ENCODE assay signal across 9 cellular contexts in the genomic region with DNA sequence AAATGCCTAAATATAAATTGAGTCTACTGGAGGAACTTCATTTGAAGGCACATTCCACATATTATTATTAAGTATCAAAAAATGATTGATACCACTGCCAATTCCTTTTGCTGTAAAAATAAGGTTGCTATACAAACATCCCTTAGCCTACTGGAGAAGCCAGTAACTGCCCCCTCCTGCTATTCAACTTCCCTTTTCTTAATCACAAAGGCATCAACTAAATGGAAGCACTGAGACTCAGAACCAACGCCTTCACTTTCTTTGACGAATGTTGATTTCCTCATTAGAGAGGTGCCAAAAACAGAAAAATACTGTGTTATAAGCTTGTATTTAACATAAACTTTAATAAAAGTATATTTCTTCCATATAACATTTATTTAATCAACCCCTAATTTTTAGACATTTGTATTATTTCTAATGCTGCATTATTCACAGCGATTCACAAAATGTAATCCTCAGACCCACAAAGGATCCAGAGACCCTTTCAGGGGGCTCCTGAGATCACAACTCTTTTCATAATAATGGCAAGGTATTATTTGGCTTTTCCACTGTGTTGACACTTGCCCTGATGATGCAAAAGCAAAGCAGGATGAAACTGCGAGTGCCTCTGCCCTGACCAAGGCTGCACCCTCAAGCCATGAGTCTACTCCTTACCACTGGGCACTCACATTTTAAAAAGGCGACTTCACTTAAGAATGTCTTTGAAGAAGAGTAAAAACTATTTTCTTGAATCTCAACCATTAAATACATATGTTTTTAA. TPM values are rescaled to one million over a fixed set of nuclear protein-coding genes. Genes with fewer than 3 reads are reported as not detected.
A peak's percentile ranks its signal among the peaks of the same experiment; 100 is the strongest.
DNase-seq lines count a peak whose midpoint lies in the region; ATAC-seq, FAIRE-seq and TF ChIP-seq lines count a peak whose summit lies in the region.
"Had no signal": no experiment of that assay in that cellular context is flagged by ENCODE, and none has a peak within 500 bp of the region (broad histone marks: within the 10 kb centered on the region; RNA-seq: fewer than 3 reads in every experiment).

No MANE protein-coding gene starts in this region.

- H3K27me3 ChIP-seq in Loucy (ENCODE audit: insufficient read depth, low read length, poor library complexity, severe bottlenecking), result no peaks in the 10 kb centered on the region

- TF ChIP-seq CTCF in Loucy (conservative IDR thresholded peaks at IDR 0.05; ENCODE audit: low read length) (no peak), neural crest cell (conservative IDR thresholded peaks at IDR 0.05) (no peak), GM10266 (IDR thresholded peaks at IDR 0.05; ENCODE audit: control insufficient read depth, insufficient read depth, low read depth, missing control alignments) (no peak)

- peak; percentile 78 for FAIRE-seq in GM12892 (lab: Jason Lieb, UNC)

- peak overlapping the region; percentile 93 for H3K9ac ChIP-seq in Loucy (ENCODE audit: low read depth, low read length, poor library complexity, severe bottlenecking)

- ATAC-seq in activated naive CD8-positive, alpha-beta T cell treated with anti-CD3 and anti-CD28 coated beads, Interleukin-2, amount 50 U/mL, for 24 hours, result peak; percentile 53

- DNase-seq in GM12892 (ENCODE audit: insufficient read length), result no peak
- no peak for DNase-seq in activated naive CD8-positive, alpha-beta T cell treated with anti-CD3 and anti-CD28 coated beads, Interleukin-2, amount 50 U/mL, for 24 hours
- DNase-seq in neural crest cell (ENCODE audit: low read depth, low spot score), result no peak
- DNase-seq in NCI-H146 treated with DMSO at 0.1 percent for 48 hours (lab: John Stamatoyannopoulos, UW; ENCODE audit: unreplicated experiment), result no peak
- DNase-seq in GM10266 (ENCODE audit: extremely low spot score), result no peak
- DNase-seq in NCI-H1436 treated with DMSO at 0.1 percent for 48 hours (lab: John Stamatoyannopoulos, UW), result no peak
- DNase-seq in GM19240 (ENCODE audit: insufficient read length, low spot score), result no peak
- DNase-seq: NCI-H345 had no signal

- no peak for TF ChIP-seq POLR2A in GM12892 (IDR thresholded peaks at IDR 0.05; ENCODE audit: low read depth, low read length)

- H3K4me2 ChIP-seq in Loucy (ENCODE audit: low read depth, low read length, poor library complexity, severe bottlenecking), result peak overlapping the region; percentile 92

- no peaks in the 10 kb centered on the region for H3K9me2 ChIP-seq in Loucy (replicated peaks; ENCODE audit: low read depth, low read length)

- peaks cover 22% of the 10 kb centered on the region for H3K36me3 Mint-ChIP-seq in activated naive CD8-positive, alpha-beta T cell treated with anti-CD3 and anti-CD28 coated beads, Interleukin-2, amount 50 U/mL, for 24 hours (ENCODE audit: low read depth)
- no peaks in the 10 kb centered on the region for H3K36me3 Mint-ChIP-seq in neural crest cell (ENCODE audit: low read depth)

- H3K27me3 Mint-ChIP-seq in activated naive CD8-positive, alpha-beta T cell treated with anti-CD3 and anti-CD28 coated beads, Interleukin-2, amount 50 U/mL, for 24 hours, result no peaks in the 10 kb centered on the region
- H3K27me3 Mint-ChIP-seq in neural crest cell (ENCODE audit: low read depth), result no peaks in the 10 kb centered on the region

- H3K79me2 ChIP-seq in Loucy (ENCODE audit: insufficient read depth, low read length), result peaks cover 94% of the 10 kb centered on the region

- peaks cover 58% of the 10 kb centered on the region for H4K20me1 ChIP-seq in Loucy (ENCODE audit: insufficient read depth, low read length, poor library complexity, severe bottlenecking)

- H3K4me1 Mint-ChIP-seq in activated naive CD8-positive, alpha-beta T cell treated with anti-CD3 and anti-CD28 coated beads, Interleukin-2, amount 50 U/mL, for 24 hours, result peaks cover 82% of the 10 kb centered on the region
- H3K4me1 Mint-ChIP-seq in neural crest cell, result peaks cover 28% of the 10 kb centered on the region

- peak overlapping the region; percentile 80 for H3K27ac Mint-ChIP-seq in activated naive CD8-positive, alpha-beta T cell treated with anti-CD3 and anti-CD28 coated beads, Interleukin-2, amount 50 U/mL, for 24 hours
- peak overlapping the region; percentile 43 for H3K27ac Mint-ChIP-seq in neural crest cell (ENCODE audit: unreplicated experiment)

- H3K9me3 ChIP-seq in Loucy (ENCODE audit: insufficient read depth, low read depth, low read length), result no peaks in the 10 kb centered on the region

- H3K4me3 ChIP-seq in Loucy (ENCODE audit: low read length, poor library complexity, severe bottlenecking), result peak overlapping the region; percentile 96

- peaks cover 20% of the 10 kb centered on the region; the same call in 1 of the 2 replicates for H3K36me3 ChIP-seq in Loucy (ENCODE audit: insufficient read depth, low read length)

- H3F3A ChIP-seq in Loucy (ENCODE audit: low read depth), result peaks cover 19% of the 10 kb centered on the region

- H3K4me3 Mint-ChIP-seq in activated naive CD8-positive, alpha-beta T cell treated with anti-CD3 and anti-CD28 coated beads, Interleukin-2, amount 50 U/mL, for 24 hours, result peak overlapping the region; percentile 48
- H3K4me3 Mint-ChIP-seq in neural crest cell, result no peak overlapping the region

- no peak overlapping the region for H2AFZ ChIP-seq in Loucy (ENCODE audit: low read length)

- no peaks in the 10 kb centered on the region for H3K9me3 Mint-ChIP-seq in activated naive CD8-positive, alpha-beta T cell treated with anti-CD3 and anti-CD28 coated beads, Interleukin-2, amount 50 U/mL, for 24 hours
- H3K9me3 Mint-ChIP-seq in neural crest cell, result no peaks in the 10 kb centered on the region

- peaks cover 73% of the 10 kb centered on the region for H3K4me1 ChIP-seq in Loucy (ENCODE audit: insufficient read depth, low read length, poor library complexity, severe bottlenecking)

RNA-seq across cellular contexts. Expression of a gene that starts 11.6 kb away (rescaled TPM):
- 57.3 TPM for polyA plus RNA-seq in GM12892 (2012; ENCODE audit: missing spikeins)
- total RNA-seq in neural crest cell, result 18.0 and 19.2 TPM in 2 replicates

RNA-seq across cellular contexts. Expression of a gene that starts 53.8 kb away (rescaled TPM):
- polyA plus RNA-seq in GM12892 (2012; ENCODE audit: missing spikeins), result 19.7 TPM
- 8.3 and 8.7 TPM in 2 replicates for total RNA-seq in neural crest cell
